Comparison of ENCODE assay signal across 17 cellular contexts in the genomic region with DNA sequence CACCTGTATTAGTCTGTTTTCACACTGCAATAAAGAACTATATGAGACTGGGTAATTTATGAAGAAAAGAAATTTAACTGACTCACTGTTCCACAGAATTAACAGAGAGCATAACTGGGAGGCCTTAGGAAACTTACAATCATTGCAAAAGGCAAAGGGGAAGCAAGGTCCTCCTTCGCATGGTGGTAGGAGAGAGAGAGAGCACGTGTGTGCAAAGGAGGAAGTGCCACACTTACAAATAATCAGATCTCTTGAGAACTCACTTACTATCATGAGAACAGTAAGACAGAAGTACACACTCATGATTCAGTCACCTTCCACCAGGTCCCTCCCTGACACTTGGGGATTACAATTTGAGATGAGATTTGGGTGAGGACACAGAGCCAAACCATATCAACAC.
DNase-seq lines count a peak whose midpoint lies in the region; ATAC-seq, FAIRE-seq and TF ChIP-seq lines count a peak whose summit lies in the region.
"Had no signal": no experiment of that assay in that cellular context is flagged by ENCODE, and none has a peak within 500 bp of the region (broad histone marks: within the 10 kb centered on the region; RNA-seq: fewer than 3 reads in every experiment).

No MANE protein-coding gene starts in this region.

- H3K9me3 Mint-ChIP-seq in astrocyte (ENCODE audit: unreplicated experiment), result no peaks in the 10 kb centered on the region
- peaks cover 3 to 7% of the 10 kb centered on the region in 2 donors for H3K9me3 Mint-ChIP-seq in stimulated activated naive B cell treated with anti-CD40 and anti-IgM and Interleukin-4, amounts not matched to agents 10 μg/mL and 1 μg/mL and 100 μg/mL, for 72 hours
- H3K9me3 Mint-ChIP-seq: T-helper 2 cell treated with Interferon-gamma antibody and Interleukin-4, amounts not matched to agents 5 μg/mL and 100 μg/mL, for 36 hours had no signal

- H3K36me3 ChIP-seq in left ventricle myocardium inferior (no peaks in the 10 kb centered on the region), Karpas-422 (ENCODE audit: insufficient read depth, low read length) (no peaks in the 10 kb centered on the region), astrocyte (ENCODE audit: insufficient read depth, low read length) (no peaks in the 10 kb centered on the region), HAP-1 (replicated peaks) (no peaks in the 10 kb centered on the region)
- H3K36me3 ChIP-seq: left lung had no signal

- H3K9me3 ChIP-seq in left ventricle myocardium inferior (replicated peaks) (no peaks in the 10 kb centered on the region), Karpas-422 (ENCODE audit: low read length) (no peaks in the 10 kb centered on the region), astrocyte (ENCODE audit: insufficient read depth, low read depth, low read length) (no peaks in the 10 kb centered on the region), HAP-1 (no peaks in the 10 kb centered on the region)
- H3K9me3 ChIP-seq: left lung had no signal

- in situ Hi-C loops in HAP-1 (cut with MboI; ENCODE audit: low sequenced_read_pairs), result no loop called here

- H3K36me3 Mint-ChIP-seq in astrocyte (ENCODE audit: low read depth, unreplicated experiment), result no peaks in the 10 kb centered on the region
- H3K36me3 Mint-ChIP-seq in stimulated activated naive B cell treated with anti-CD40 and anti-IgM and Interleukin-4, amounts not matched to agents 10 μg/mL and 1 μg/mL and 100 μg/mL, for 72 hours, result no peaks in the 10 kb centered on the region
- H3K36me3 Mint-ChIP-seq: activated naive CD4-positive, alpha-beta T cell treated with anti-CD3 and anti-CD28 coated beads, Interleukin-2, amount 50 U/mL, for 72 hours; naive thymus-derived CD8-positive, alpha-beta T cell had no signal

- no peaks in the 10 kb centered on the region for H3K27me3 Mint-ChIP-seq in astrocyte (ENCODE audit: low read depth, unreplicated experiment)
- H3K27me3 Mint-ChIP-seq in stimulated activated naive B cell treated with anti-CD40 and anti-IgM and Interleukin-4, amounts not matched to agents 10 μg/mL and 1 μg/mL and 100 μg/mL, for 72 hours, result peaks cover 5 to 6% of the 10 kb centered on the region in 2 donors

- FAIRE-seq in astrocyte (lab: Jason Lieb, UNC), result peak; percentile 17

- H3K27ac ChIP-seq in left ventricle myocardium inferior (replicated peaks), result no peak overlapping the region
- peak overlapping the region; percentile 77 for H3K27ac ChIP-seq in Karpas-422 (ENCODE audit: low read length)
- no peak overlapping the region for H3K27ac ChIP-seq in astrocyte (ENCODE audit: low read depth, low read length)
- H3K27ac ChIP-seq: GM23248, left lung, RWPE1 had no signal

- no peak overlapping the region for H3K4me3 ChIP-seq in left ventricle myocardium inferior
- H3K4me3 ChIP-seq in Karpas-422 (ENCODE audit: low read length), result no peak overlapping the region
- H3K4me3 ChIP-seq in astrocyte (ENCODE audit: insufficient read depth, low read depth, low read length), result no peak overlapping the region
- H3K4me3 ChIP-seq in HAP-1, result no peak overlapping the region
- H3K4me3 ChIP-seq: GM23248, left lung had no signal

- intact Hi-C loops in Right ventricle myocardium superior (cut with DNase I), result no loop called here
- intact Hi-C loops in left ventricle myocardium inferior (cut with micrococcal nuclease), result no loop called here

- peaks cover 21% of the 10 kb centered on the region for H3K4me1 Mint-ChIP-seq in astrocyte (ENCODE audit: low read depth, unreplicated experiment)
- H3K4me1 Mint-ChIP-seq in stimulated activated naive B cell treated with anti-CD40 and anti-IgM and Interleukin-4, amounts not matched to agents 10 μg/mL and 1 μg/mL and 100 μg/mL, for 72 hours, result peaks cover 0 to 4% of the 10 kb centered on the region in 2 donors

- H3K27ac Mint-ChIP-seq in astrocyte (ENCODE audit: unreplicated experiment), result no peak overlapping the region
- no peak overlapping the region for H3K27ac Mint-ChIP-seq in stimulated activated naive B cell treated with anti-CD40 and anti-IgM and Interleukin-4, amounts not matched to agents 10 μg/mL and 1 μg/mL and 100 μg/mL, for 72 hours
- H3K27ac Mint-ChIP-seq: activated naive CD4-positive, alpha-beta T cell treated with anti-CD3 and anti-CD28 coated beads, Interleukin-2, amount 50 U/mL, for 72 hours; naive thymus-derived CD8-positive, alpha-beta T cell; T-helper 2 cell treated with Interferon-gamma antibody and Interleukin-4, amounts not matched to agents 5 μg/mL and 100 μg/mL, for 36 hours had no signal

- H3K9me2 ChIP-seq in Karpas-422 (replicated peaks; ENCODE audit: insufficient read depth, low read length), result no peaks in the 10 kb centered on the region

- H3K79me2 ChIP-seq in Karpas-422 (ENCODE audit: low read length) (no peaks in the 10 kb centered on the region), astrocyte (ENCODE audit: insufficient read depth, low read length) (no peaks in the 10 kb centered on the region)

- H2AFZ ChIP-seq in Karpas-422 (ENCODE audit: low read length), result 0 out of 2 replicates have a peak overlapping the region, but pooled peaks have one; percentile 22
- no peak overlapping the region for H2AFZ ChIP-seq in astrocyte (ENCODE audit: low read depth, low read length)
- H2AFZ ChIP-seq: GM23248 had no signal

- H3K27me3 ChIP-seq in left ventricle myocardium inferior (ENCODE audit: low read depth) (peaks cover 18% of the 10 kb centered on the region), Karpas-422 (ENCODE audit: low read length) (no peaks in the 10 kb centered on the region), astrocyte (ENCODE audit: insufficient read depth, low read length) (no peaks in the 10 kb centered on the region), HAP-1 (ENCODE audit: low read depth) (no peaks in the 10 kb centered on the region)
- H3K27me3 ChIP-seq: left lung had no signal

- H3K4me2 ChIP-seq in Karpas-422 (ENCODE audit: low read depth, low read length, poor library complexity, severe bottlenecking) (peak overlapping the region; percentile 13), astrocyte (ENCODE audit: low read length) (no peak overlapping the region)

- ATAC-seq in Right ventricle myocardium superior (ENCODE audit: poor library complexity) (peak; percentile 46), HG03354 (IDR thresholded peaks at IDR 0.05; ENCODE audit: poor library complexity, severe bottlenecking, unreplicated experiment) (no peak)
- peak; percentile 16 to 46 for ATAC-seq in stimulated activated naive B cell treated with anti-CD40 and anti-IgM and Interleukin-4, amounts not matched to agents 10 μg/mL and 1 μg/mL and 100 μg/mL, for 72 hours (replicated peaks)
- ATAC-seq: activated naive CD4-positive, alpha-beta T cell treated with anti-CD3 and anti-CD28 coated beads, Interleukin-2, amount 50 U/mL, for 72 hours; left lung; naive thymus-derived CD8-positive, alpha-beta T cell had no signal

- no peak overlapping the region for H3K4me3 Mint-ChIP-seq in astrocyte (ENCODE audit: unreplicated experiment)
- H3K4me3 Mint-ChIP-seq in stimulated activated naive B cell treated with anti-CD40 and anti-IgM and Interleukin-4, amounts not matched to agents 10 μg/mL and 1 μg/mL and 100 μg/mL, for 72 hours, result no peak overlapping the region
- H3K4me3 Mint-ChIP-seq: naive thymus-derived CD8-positive, alpha-beta T cell; T-helper 2 cell treated with Interferon-gamma antibody and Interleukin-4, amounts not matched to agents 5 μg/mL and 100 μg/mL, for 36 hours had no signal

- TF ChIP-seq CTCF in left ventricle myocardium inferior (IDR thresholded peaks at IDR 0.05; ENCODE audit: borderline replicate concordance) (no peak), astrocyte (IDR thresholded peaks at IDR 0.05; ENCODE audit: insufficient read depth, low read depth, low read length) (no peak)

- DNase-seq in Right ventricle myocardium superior, result no peak
- no peak for DNase-seq in left ventricle myocardium inferior
- peak; percentile 91 for DNase-seq in Karpas-422
- no peak for DNase-seq in astrocyte (ENCODE audit: low read depth)
- no peak for DNase-seq in stimulated activated naive B cell treated with anti-CD40 and anti-IgM and Interleukin-4, amounts not matched to agents 10 μg/mL and 1 μg/mL and 100 μg/mL, for 72 hours
- no peak for DNase-seq in amniotic stem cell (lab: John Stamatoyannopoulos, UW)
- no peak for DNase-seq in HAP-1 (ENCODE audit: low spot score in 2 of 2)
- DNase-seq: activated CD4-positive, alpha-beta T cell treated with anti-CD3 and anti-CD28 coated beads for 4 hours; GM23248; left lung; naive thymus-derived CD8-positive, alpha-beta T cell; NCI-H187; NCI-H526 had no signal

- H3K4me1 ChIP-seq in left ventricle myocardium inferior (no peaks in the 10 kb centered on the region), Karpas-422 (ENCODE audit: low read length) (peaks cover 50% of the 10 kb centered on the region), astrocyte (ENCODE audit: insufficient read depth, low read length) (no peaks in the 10 kb centered on the region), HAP-1 (no peaks in the 10 kb centered on the region)
- H3K4me1 ChIP-seq: left lung had no signal

- peak overlapping the region; percentile 9; the same call in 1 of the 2 replicates for H3K9ac ChIP-seq in Karpas-422 (ENCODE audit: low read length)
- H3K9ac ChIP-seq in astrocyte (ENCODE audit: low read length), result no peak overlapping the region
- H3K9ac ChIP-seq: GM23248 had no signal

- H4K20me1 ChIP-seq in Karpas-422 (ENCODE audit: insufficient read depth, low read depth, low read length) (no peaks in the 10 kb centered on the region), astrocyte (ENCODE audit: insufficient read depth, low read length) (no peaks in the 10 kb centered on the region)
